Comparison of ENCODE assay signal across 18 cellular contexts in genomic region chr2:41326801-41327200, GRCh38.
DNase-seq lines count a peak whose midpoint lies in the region; ATAC-seq, FAIRE-seq and TF ChIP-seq lines count a peak whose summit lies in the region.
"Had no signal": no experiment of that assay in that cellular context is flagged by ENCODE, and none has a peak within 500 bp of the region (broad histone marks: within the 10 kb centered on the region; RNA-seq: fewer than 3 reads in every experiment).

No MANE protein-coding gene starts in this region.

- H3K36me3 Mint-ChIP-seq in GM23338 (ENCODE audit: low read depth), result peaks cover 6% of the 10 kb centered on the region; the same call in 1 of the 3 replicates
- H3K36me3 Mint-ChIP-seq in HFFc6 (ENCODE audit: low read depth), result no peaks in the 10 kb centered on the region
- H3K36me3 Mint-ChIP-seq: CD4-positive, CD25-positive, alpha-beta regulatory T cell; IgD-negative memory B cell had no signal

- H3K36me3 ChIP-seq in GM23338 (ENCODE audit: insufficient read depth), result no peaks in the 10 kb centered on the region

- no peaks in the 10 kb centered on the region for H4K20me1 ChIP-seq in GM23338 (replicated peaks; ENCODE audit: insufficient read depth)

- FAIRE-seq in urothelium cell line (lab: Jason Lieb, UNC), result no peak
- FAIRE-seq: H54 had no signal

- H3K4me1 Mint-ChIP-seq in GM23338, result peaks cover 7% of the 10 kb centered on the region; the same call in 2 of the 3 replicates
- no peaks in the 10 kb centered on the region for H3K4me1 Mint-ChIP-seq in HFFc6 (ENCODE audit: low read depth)
- H3K4me1 Mint-ChIP-seq: CD4-positive, CD25-positive, alpha-beta regulatory T cell; IgD-negative memory B cell had no signal

- H3K27ac Mint-ChIP-seq in GM23338, result peak overlapping the region; percentile 89
- H3K27ac Mint-ChIP-seq in HFFc6, result no peak overlapping the region
- H3K27ac Mint-ChIP-seq: CD4-positive, CD25-positive, alpha-beta regulatory T cell; IgD-negative memory B cell had no signal

- TF ChIP-seq CTCF in GM23338 (conservative IDR thresholded peaks at IDR 0.05; ENCODE audit: low read depth in 2 of 2) (no peak), foreskin keratinocyte (conservative IDR thresholded peaks at IDR 0.05) (no peak), HFFc6 (IDR thresholded peaks at IDR 0.05) (no peak)

- peaks cover 4% of the 10 kb centered on the region; the same call in 1 of the 2 replicates for H3K9me2 ChIP-seq in GM23338 (ENCODE audit: insufficient read depth)
- H3K9me2 ChIP-seq: SK-N-SH had no signal

- H3K4me1 ChIP-seq in GM23338 (ENCODE audit: insufficient read depth) (no peaks in the 10 kb centered on the region), foreskin keratinocyte (peaks cover 3% of the 10 kb centered on the region)

- H3F3A ChIP-seq in GM23338 (replicated peaks; ENCODE audit: low read depth), result no peaks in the 10 kb centered on the region

- H3K9me3 Mint-ChIP-seq in GM23338 (0 out of 3 replicates have a peak, but pooled peaks cover 5% of the 10 kb centered on the region), HFFc6 (no peaks in the 10 kb centered on the region; the same call in none of the 2 replicates)

- DNase-seq in GM23338 (ENCODE audit: low spot score) (peak; percentile 72), NCI-H69 (lab: John Stamatoyannopoulos, UW) (peak; percentile 25), foreskin keratinocyte (no peak), pons (ENCODE audit: low spot score) (peak; percentile 22), HFFc6 (no peak), urothelium cell line (ENCODE audit: low spot score) (no peak)
- DNase-seq: AML-193; CD4-positive, CD25-positive, alpha-beta regulatory T cell; DND-41; GDM1; NCI-H1417 treated with DMSO at 0.1 percent for 48 hours; NCI-H2029 treated with DMSO at 0.1 percent for 48 hours; NCI-H2227 treated with DMSO at 0.1 percent for 48 hours; SK-N-SH had no signal

- H3K27me3 ChIP-seq in GM23338 (ENCODE audit: insufficient read depth), result no peaks in the 10 kb centered on the region
- H3K27me3 ChIP-seq in foreskin keratinocyte, result no peaks in the 10 kb centered on the region

- no peak overlapping the region for H3K4me3 ChIP-seq in GM23338

- ATAC-seq in GM23338 (peak; percentile 87), foreskin keratinocyte (peak; percentile 36), GM21717 (IDR thresholded peaks at IDR 0.05; ENCODE audit: unreplicated experiment) (no peak)
- ATAC-seq: Right ventricle myocardium inferior had no signal

- H3K79me2 ChIP-seq in GM23338 (replicated peaks; ENCODE audit: insufficient read depth), result no peaks in the 10 kb centered on the region

- peak overlapping the region; percentile 9; the same call in 1 of the 2 replicates for H2AFZ ChIP-seq in GM23338

- H3K4me3 Mint-ChIP-seq in GM23338, result no peak overlapping the region
- no peak overlapping the region for H3K4me3 Mint-ChIP-seq in HFFc6
- H3K4me3 Mint-ChIP-seq: CD4-positive, CD25-positive, alpha-beta regulatory T cell; IgD-negative memory B cell had no signal

- no peaks in the 10 kb centered on the region for H3K27me3 Mint-ChIP-seq in GM23338 (ENCODE audit: insufficient read depth, low read depth, poor library complexity)
- H3K27me3 Mint-ChIP-seq in HFFc6 (ENCODE audit: insufficient read depth), result no peaks in the 10 kb centered on the region
- H3K27me3 Mint-ChIP-seq: CD4-positive, CD25-positive, alpha-beta regulatory T cell; IgD-negative memory B cell had no signal

- no peak overlapping the region for H3K4me2 ChIP-seq in GM23338
- H3K4me2 ChIP-seq: SK-N-SH had no signal

- H3K27ac ChIP-seq in GM23338 (ENCODE audit: low read depth) (no peak overlapping the region), foreskin keratinocyte (no peak overlapping the region)

TF ChIP-seq in GM23338, 12 proteins besides CTCF, POLR2A, EP300 and RAD21 (continues in another document):
- TF ChIP-seq EZH2 (IDR thresholded peaks at IDR 0.05; ENCODE audit: low read depth, unreplicated experiment) (no peak), NANOG (IDR thresholded peaks at IDR 0.05; ENCODE audit: borderline replicate concordance) (no peak), ZNF331 (CRISPR knock-in tag; IDR thresholded peaks at IDR 0.05; ENCODE audit: low read depth) (no peak), ZNF114 (CRISPR knock-in tag; IDR thresholded peaks at IDR 0.05) (no peak), ZNF462 (CRISPR knock-in tag; IDR thresholded peaks at IDR 0.05) (no peak), ETS1 (IDR thresholded peaks at IDR 0.05) (no peak), JUNB (IDR thresholded peaks at IDR 0.05; ENCODE audit: unreplicated experiment) (no peak)

Comparison
In these comparisons a context has a peak if more than half of its experiments do, and no peak if none do; other contexts are left out.
1. DNase-seq: peak in GM23338 (single experiment), NCI-H69 (single experiment) and pons (single experiment); none in foreskin keratinocyte (0 of 2), HFFc6 (single experiment) and urothelium cell line (single experiment).